In the genomic region with DNA sequence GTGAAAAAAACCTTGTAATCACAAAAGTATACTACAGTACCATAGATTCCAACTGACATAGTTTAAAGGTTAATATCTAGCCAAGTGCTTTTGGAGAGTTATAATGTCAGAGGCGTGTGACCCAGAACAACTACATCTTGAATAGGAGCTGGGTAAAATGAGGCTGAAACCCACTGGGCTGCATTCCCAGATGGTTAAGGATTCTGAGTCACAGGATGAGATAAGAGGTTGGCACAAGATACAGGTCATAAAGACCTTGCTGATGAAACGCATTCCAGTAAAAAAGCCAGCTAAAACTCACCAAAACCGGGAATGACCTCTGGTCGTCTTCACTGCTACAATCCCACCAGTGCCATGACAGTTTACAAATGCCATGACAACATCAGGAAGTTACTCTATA, we compare ENCODE assay signal across 16 cellular contexts. TPM values are rescaled to one million over a fixed set of nuclear protein-coding genes. Genes with fewer than 3 reads are reported as not detected.
DNase-seq lines count a peak whose midpoint lies in the region; TF ChIP-seq lines count a peak whose summit lies in the region.
"Had no signal": no experiment of that assay in that cellular context is flagged by ENCODE, and none has a peak within 500 bp of the region (broad histone marks: within the 10 kb centered on the region; RNA-seq: fewer than 3 reads in every experiment).

No MANE protein-coding gene starts in this region.

- in situ Hi-C loops in SK-MEL-5 (cut with HindIII; ENCODE audit: low pct_unique_long_range_greater_than_20kb, low sequenced_read_pairs): no loop called here

- TF ChIP-seq CTCF in fibroblast of pulmonary artery (IDR thresholded peaks at IDR 0.05; ENCODE audit: low read length, missing control alignments): no peak

- no peak overlapping the region for H3K4me3 ChIP-seq in fibroblast of pulmonary artery (replicated peaks; ENCODE audit: low read depth, low read length)
- H3K4me3 ChIP-seq: right lobe of liver had no signal

- peak; percentile 51 for DNase-seq in HCEC 1CT
- peak; percentile 47 for DNase-seq in SK-MEL-5 (ENCODE audit: low read depth, low spot score)
- peak; percentile 73 for DNase-seq in fibroblast of pulmonary artery (ENCODE audit: low read depth)
- DNase-seq in renal cortical epithelial cell (ENCODE audit: low read depth): peak; percentile 83
- DNase-seq in hippocampal formation (lab: John Stamatoyannopoulos, UW): no peak
- no peak for DNase-seq in GDM1 (lab: John Stamatoyannopoulos, UW)
- no peak for DNase-seq in cortex of kidney (lab: John Stamatoyannopoulos, UW)
- DNase-seq: activated CD4-positive, CD25-positive, alpha-beta regulatory T cell treated with anti-CD3 and anti-CD28 coated beads, Interleukin-2, amount 50 U/mL, for 72 hours; activated T-cell treated with anti-CD3 and anti-CD28 coated beads, Interleukin-2, amount 50 U/mL, for 4 hours; aorta; CD8-positive, alpha-beta T cell; naive B cell; NCI-H1092; NCI-H510A treated with DMSO at 0.1 percent for 48 hours; right lobe of liver; SHP77 treated with DMSO at 0.1 percent for 48 hours had no signal

RNA-seq across cellular contexts. Expression of a gene that starts 22.4 kb away (rescaled TPM):
- 3.2 and 3.7 TPM in 2 replicates for total RNA-seq in SK-MEL-5 (2014; rRNA removed; shearing (Covaris generic))
- 2.3 and 3.1 TPM in 2 replicates for polyA plus RNA-seq in SK-MEL-5 (2015; cell fraction: cytosol; rRNA removed)
- polyA plus RNA-seq in SK-MEL-5 (2015; cell fraction: nucleus; rRNA removed): 18.5 and 19.8 TPM in 2 replicates
- total RNA-seq in renal cortical epithelial cell: 1.0 and 4.4 TPM in 2 replicates

Comparison
In these comparisons a context has a peak if more than half of its experiments do, and no peak if none do; other contexts are left out.
1. DNase-seq: peak in HCEC 1CT (single experiment), SK-MEL-5 (single experiment), fibroblast of pulmonary artery (single experiment) and renal cortical epithelial cell (single experiment); none in hippocampal formation (0 of 2), GDM1 (single experiment) and cortex of kidney (single experiment).